In genomic region chr2:46657042-46657504, GRCh38 we compare ENCODE assay signal across 9 cellular contexts. TPM values are rescaled to one million over a fixed set of nuclear protein-coding genes. Genes with fewer than 3 reads are reported as not detected.
A peak's percentile ranks its signal among the peaks of the same experiment; 100 is the strongest.
DNase-seq lines count a peak whose midpoint lies in the region; ATAC-seq, FAIRE-seq and TF ChIP-seq lines count a peak whose summit lies in the region.
"Had no signal": no experiment of that assay in that cellular context is flagged by ENCODE, and none has a peak within 500 bp of the region (broad histone marks: within the 10 kb centered on the region; RNA-seq: fewer than 3 reads in every experiment).

No MANE protein-coding gene starts in this region.

- WGBS in K562 (ENCODE audit: insufficient coverage, low coverage, missing lambda C conversion rate), result 0% methylated on average over 3 of the region's 3 CpGs
- WGBS in liver, result 27% methylated on average over 3 of the region's 3 CpGs

- H3K4me2 ChIP-seq in K562 (ENCODE audit: insufficient read depth, low read length), result no peak overlapping the region

- DNase-seq in DMS153 treated with DMSO at 0.1 percent for 48 hours (lab: John Stamatoyannopoulos, UW; ENCODE audit: unreplicated experiment), result peak; percentile 41
- DNase-seq in DMS153 (lab: John Stamatoyannopoulos, UW), result no peak
- DNase-seq in NCI-H1092 treated with DMSO at 0.1 percent for 48 hours (lab: John Stamatoyannopoulos, UW), result peak; percentile 21
- DNase-seq in K562 (ENCODE audit: extremely low read depth in 1 of 4, low spot score in 3 of 4), result peak; percentile 17 to 38 (median 32)
- DNase-seq in NCI-H2196 treated with DMSO at 0.1 percent for 48 hours (lab: John Stamatoyannopoulos, UW; ENCODE audit: unreplicated experiment), result no peak
- DNase-seq in immature natural killer cell, result no peak

- POLR2A ChIA-PET in K562 (lab: Yijun Ruan, JAX), result interaction anchor here (0.6 to 1.0 kb wide), 4 partner anchors 13 to 891 kb away, joined by 3 to 4 read pairs (median 4); no protein-coding TSS in a partner anchor

- no peaks in the 10 kb centered on the region for H3K79me2 ChIP-seq in K562 (ENCODE audit: control insufficient read depth, insufficient read depth, low read length)

- intact Hi-C loops in K562 (cut with micrococcal nuclease), result loop anchor here (1.0 to 2.0 kb wide), 2 partner anchors 120 to 232 kb away; no protein-coding TSS in a partner anchor

- no TSS peak for BruUV-seq in K562 (replicated peaks; lab: Mats Ljungman, UMichigan)

- TF ChIP-seq POLR2A in K562 (conservative IDR thresholded peaks at IDR 0.05), result no peak

- no peaks in the 10 kb centered on the region for H3K4me1 Mint-ChIP-seq in immature natural killer cell

- peak; percentile 40 to 66 (median 48); a peak in 5 of 6 replicates for TF ChIP-seq CTCF in K562 (IDR thresholded peaks at IDR 0.05 in 2 of 3, conservative IDR thresholded peaks at IDR 0.05 in 1 of 3; ENCODE audit: insufficient read depth in 2 of 3, low read depth in 1 of 3, low read length in 3 of 3)
- TF ChIP-seq CTCF in liver (IDR thresholded peaks at IDR 0.05; ENCODE audit: low read depth, low read length, missing input control), result peak; percentile 44

- no peaks in the 10 kb centered on the region for H3K9me1 ChIP-seq in K562 (ENCODE audit: control insufficient read depth, insufficient read depth, low read length)

- no peak overlapping the region for H3K9ac ChIP-seq in K562 (ENCODE audit: insufficient read depth in 1 of 2, low read depth in 2 of 2, low read length in 2 of 2)
- no peak overlapping the region for H3K9ac ChIP-seq in liver (ENCODE audit: low read depth in 1 of 2, low read length in 2 of 2)

- H3K4me1 ChIP-seq in K562 (replicated peaks in 1 of 2; ENCODE audit: control insufficient read depth in 2 of 2, insufficient read depth in 2 of 2, low read length in 2 of 2), result no peaks in the 10 kb centered on the region
- no peaks in the 10 kb centered on the region for H3K4me1 ChIP-seq in liver (ENCODE audit: control insufficient read depth in 4 of 4, insufficient read depth in 4 of 4, low read length in 3 of 4)

- no peak for TF ChIP-seq EP300 in K562 (IDR thresholded peaks at IDR 0.05; ENCODE audit: low read length)

- H2AFZ ChIP-seq in K562 (ENCODE audit: low read depth, low read length), result no peak overlapping the region

- ATAC-seq in K562 (peak; percentile 79), GM21723 (IDR thresholded peaks at IDR 0.05; ENCODE audit: unreplicated experiment) (no peak)

- no peaks in the 10 kb centered on the region for H3K36me3 ChIP-seq in K562 (ENCODE audit: control insufficient read depth, insufficient read depth, low read length)
- no peaks in the 10 kb centered on the region for H3K36me3 ChIP-seq in liver (ENCODE audit: control insufficient read depth in 4 of 4, insufficient read depth in 3 of 4, low read depth in 1 of 4, low read length in 3 of 4)

- TF ChIP-seq RAD21 in K562 (CRISPR knock-in tag; conservative IDR thresholded peaks at IDR 0.05 in 1 of 2, IDR thresholded peaks at IDR 0.05 in 1 of 2), result peak; percentile 37 to 61; a peak in 3 of 4 replicates
- peak; percentile 60 to 79 for TF ChIP-seq RAD21 in liver (IDR thresholded peaks at IDR 0.05)

- H3K4me3 ChIP-seq in K562, result no peak overlapping the region
- H3K4me3 ChIP-seq in liver (ENCODE audit: low read depth in 1 of 3, low read length in 3 of 3), result no peak overlapping the region

- peaks cover 11 to 22% of the 10 kb centered on the region in 2 experiments; a peak in 3 of 5 replicates for H3K27me3 ChIP-seq in K562 (ENCODE audit: control insufficient read depth in 2 of 2, insufficient read depth in 2 of 2, low read length in 2 of 2)
- H3K27me3 ChIP-seq in liver (ENCODE audit: control insufficient read depth in 4 of 4, insufficient read depth in 4 of 4, low read length in 3 of 4), result no peaks in the 10 kb centered on the region

- H3K4me3 Mint-ChIP-seq in immature natural killer cell, result no peak overlapping the region

- H3K27me3 Mint-ChIP-seq in immature natural killer cell (ENCODE audit: low read depth in 3 of 3), result peaks cover 4 to 10% (median 7%) of the 10 kb centered on the region in 3 donors

- no peak overlapping the region for H3K27ac Mint-ChIP-seq in immature natural killer cell

- CTCF ChIA-PET in K562 (lab: Yijun Ruan, JAX; ENCODE audit: low intra/inter-chr PET ratio), result no interaction called here

- H3K9me3 ChIP-seq in K562 (replicated peaks; ENCODE audit: control insufficient read depth, insufficient read depth, low read depth, low read length), result no peaks in the 10 kb centered on the region; the same call in 1 of the 2 replicates
- no peaks in the 10 kb centered on the region for H3K9me3 ChIP-seq in liver (ENCODE audit: control insufficient read depth in 4 of 4, low read length in 3 of 4)

- no peaks in the 10 kb centered on the region for H4K20me1 ChIP-seq in K562 (replicated peaks; ENCODE audit: control insufficient read depth, insufficient read depth, low read length)

- peak; percentile 59 for FAIRE-seq in K562 (lab: Jason Lieb, UNC)
- FAIRE-seq: A204.1 had no signal

- no peaks in the 10 kb centered on the region for H3K9me3 Mint-ChIP-seq in immature natural killer cell

- H3K36me3 Mint-ChIP-seq in immature natural killer cell, result no peaks in the 10 kb centered on the region

- H3K27ac ChIP-seq in K562 (ENCODE audit: extremely low read depth, low read depth, low read length), result no peak overlapping the region
- H3K27ac ChIP-seq in liver (ENCODE audit: low read depth in 1 of 2, low read length in 2 of 2), result no peak overlapping the region

- in situ Hi-C loops in K562 (cut with MboI), result loop anchor here (5.0 kb wide), 1 partner anchor 120 kb away; no protein-coding TSS in a partner anchor

RNA-seq across cellular contexts. Expression of gene CRIPT, which starts 40.1 kb away (rescaled TPM):
- total RNA-seq in K562 (2011; cell fraction: chromatin; rRNA removed; ENCODE audit: low replicate concordance), result 5.1 and 13.1 TPM in 2 replicates
- 2.9 and 3.3 TPM in 2 replicates for total RNA-seq in K562 (2011; cell fraction: nucleolus; rRNA removed)
- total RNA-seq in K562 (2011; cell fraction: nucleoplasm; rRNA removed), result 8.1 and 16.0 TPM in 2 replicates
- total RNA-seq in K562 (2014; rRNA removed) (5.6 and 6.9 TPM in 2 replicates), K562 (2014; rRNA removed; fragmentation: Illumina TruSeq; extraction: Trizol) (15.7 and 17.5 TPM in 2 replicates), K562 (2015; rRNA removed; fragmentation: Illumina TruSeq; extraction: Trizol) (8.3 and 10.5 TPM in 2 replicates), K562 (2021) (11.6 and 12.0 TPM in 2 replicates), liver (1 to 10 TPM; 5.8 to 8.5 TPM)
- polyA plus RNA-seq in K562 (2011; rRNA removed) (9.7 and 13.6 TPM in 2 replicates), K562 (2014; fragmentation: Illumina TruSeq; extraction: Trizol) (11.9 and 12.8 TPM in 2 replicates), K562 (2014; fragmentation: Nextera tagmentation; extraction: Ambion mirVana) (10 to 100 TPM; 29.1 to 33.9 TPM), K562 (2014; rRNA removed) (10.2 and 11.1 TPM in 2 replicates), liver (1 to 10 TPM; 4.3 to 9.0 TPM), immature natural killer cell (10 to 100 TPM in 2 of 3 donors, 1 to 10 TPM in 1; 9.7 to 18.9 (median 16.2) TPM)
- polyA plus RNA-seq in K562 (2011; cell fraction: cytosol; rRNA removed), result 1.6 and 4.8 TPM in 2 replicates
- 1.6 and 2.6 TPM in 2 replicates for polyA plus RNA-seq in K562 (2011; cell fraction: nucleus; rRNA removed)
- polyA plus RNA-seq in K562 (2012), result 12.3 and 19.7 TPM in 2 replicates
- polyA minus RNA-seq in K562 (2011; rRNA and poly(A)+ RNA removed), result 8.3 and 9.6 TPM in 2 replicates
- polyA minus RNA-seq in K562 (2011; cell fraction: cytosol; rRNA and poly(A)+ RNA removed), result 2.6 and 5.5 TPM in 2 replicates
- 4.3 and 6.3 TPM in 2 replicates for polyA minus RNA-seq in K562 (2011; cell fraction: nucleus; rRNA and poly(A)+ RNA removed)

RNA-seq across cellular contexts. Expression of gene PIGF, which starts 40.2 kb away (rescaled TPM):
- total RNA-seq in K562 (2011; cell fraction: chromatin; rRNA removed; ENCODE audit: low replicate concordance), result 38.1 and 70.8 TPM in 2 replicates
- total RNA-seq in K562 (2011; cell fraction: nucleolus; rRNA removed), result 27.5 and 34.0 TPM in 2 replicates
- total RNA-seq in K562 (2011; cell fraction: nucleoplasm; rRNA removed), result 49.3 and 65.3 TPM in 2 replicates
- total RNA-seq in K562 (2014; rRNA removed), result 10.9 and 14.0 TPM in 2 replicates
- 27.1 and 28.9 TPM in 2 replicates for total RNA-seq in K562 (2014; rRNA removed; fragmentation: Illumina TruSeq; extraction: Trizol)
- total RNA-seq in K562 (2015; rRNA removed; fragmentation: Illumina TruSeq; extraction: Trizol), result 16.9 and 17.3 TPM in 2 replicates
- total RNA-seq in K562 (2021), result 22.9 TPM in 2 replicates
- polyA plus RNA-seq in K562 (2011; rRNA removed), result 74.6 and 77.6 TPM in 2 replicates
- 13.9 and 37.9 TPM in 2 replicates for polyA plus RNA-seq in K562 (2011; cell fraction: cytosol; rRNA removed)
- 37.5 and 52.6 TPM in 2 replicates for polyA plus RNA-seq in K562 (2011; cell fraction: nucleus; rRNA removed)
- 23.5 and 26.5 TPM in 2 replicates for polyA plus RNA-seq in K562 (2012)
- 23.5 and 24.2 TPM in 2 replicates for polyA plus RNA-seq in K562 (2014; fragmentation: Illumina TruSeq; extraction: Trizol)
- polyA plus RNA-seq in K562 (2014; fragmentation: Nextera tagmentation; extraction: Ambion mirVana), result 10 to 100 TPM; 82.3 to 83.9 TPM
- polyA plus RNA-seq in K562 (2014; rRNA removed), result 21.9 and 33.0 TPM in 2 replicates
- polyA minus RNA-seq in K562 (2011; rRNA and poly(A)+ RNA removed), result 36.3 and 37.4 TPM in 2 replicates
- 12.1 and 13.9 TPM in 2 replicates for polyA minus RNA-seq in K562 (2011; cell fraction: cytosol; rRNA and poly(A)+ RNA removed)
- polyA minus RNA-seq in K562 (2011; cell fraction: nucleus; rRNA and poly(A)+ RNA removed), result 37.8 and 57.2 TPM in 2 replicates
- 10 to 100 TPM; 10.1 to 12.7 TPM for total RNA-seq in liver
- polyA plus RNA-seq in liver, result 10 to 100 TPM in 1 of 2 donors, 1 to 10 TPM in 1; 8.2 to 19.3 TPM
- polyA plus RNA-seq in immature natural killer cell, result 10 to 100 TPM; 10.8 to 17.9 (median 15.3) TPM

RNA-seq across cellular contexts. Expression of gene SOCS5, which starts 42.0 kb away (rescaled TPM):
- total RNA-seq in K562 (2011; cell fraction: chromatin; rRNA removed; ENCODE audit: low replicate concordance), result 6.9 and 18.0 TPM in 2 replicates
- total RNA-seq in K562 (2011; cell fraction: nucleolus; rRNA removed), result 3.7 and 4.7 TPM in 2 replicates
- total RNA-seq in K562 (2011; cell fraction: nucleoplasm; rRNA removed), result 9.4 and 12.9 TPM in 2 replicates
- total RNA-seq in K562 (2014; rRNA removed) (3.7 and 4.3 TPM in 2 replicates), K562 (2014; rRNA removed; fragmentation: Illumina TruSeq; extraction: Trizol) (6.1 and 6.7 TPM in 2 replicates), K562 (2015; rRNA removed; fragmentation: Illumina TruSeq; extraction: Trizol) (4.9 and 6.5 TPM in 2 replicates), K562 (2021) (5.2 and 6.3 TPM in 2 replicates), liver (10 to 100 TPM in 1 of 2 donors, 1 to 10 TPM in 1; 8.8 to 12.2 TPM)
- polyA plus RNA-seq in K562 (2011; rRNA removed) (7.9 and 9.2 TPM in 2 replicates), K562 (2014; fragmentation: Illumina TruSeq; extraction: Trizol) (4.9 and 6.5 TPM in 2 replicates), K562 (2014; fragmentation: Nextera tagmentation; extraction: Ambion mirVana) (1 to 10 TPM; 1.6 to 1.9 TPM), K562 (2014; rRNA removed) (5.2 and 6.0 TPM in 2 replicates), liver (1 to 10 TPM; 1.8 to 2.6 TPM), immature natural killer cell (1 to 10 TPM; 3.9 to 6.4 (median 5.4) TPM)
- 2.5 and 4.7 TPM in 2 replicates for polyA plus RNA-seq in K562 (2011; cell fraction: cytosol; rRNA removed)
- polyA plus RNA-seq in K562 (2011; cell fraction: nucleus; rRNA removed), result 5.5 and 6.0 TPM in 2 replicates
- polyA plus RNA-seq in K562 (2012), result 4.3 and 4.5 TPM in 2 replicates
- polyA minus RNA-seq in K562 (2011; rRNA and poly(A)+ RNA removed), result 14.7 and 16.9 TPM in 2 replicates
- 4.6 and 6.0 TPM in 2 replicates for polyA minus RNA-seq in K562 (2011; cell fraction: cytosol; rRNA and poly(A)+ RNA removed)
- 5.1 and 8.7 TPM in 2 replicates for polyA minus RNA-seq in K562 (2011; cell fraction: nucleus; rRNA and poly(A)+ RNA removed)

Comparison
In these comparisons a context has a peak if more than half of its experiments do, and no peak if none do; other contexts are left out.
1. DNase-seq: peak in DMS153 treated with DMSO at 0.1 percent for 48 hours (single experiment), NCI-H1092 treated with DMSO at 0.1 percent for 48 hours (single experiment) and K562 (4 of 4); none in DMS153 (single experiment), NCI-H2196 treated with DMSO at 0.1 percent for 48 hours (single experiment) and immature natural killer cell (0 of 3).